Comparison of ENCODE assay signal across 27 cellular contexts in genomic region chr5:138911441-138911840, GRCh38. TPM values are rescaled to one million over a fixed set of nuclear protein-coding genes. Genes with fewer than 3 reads are reported as not detected.
DNase-seq lines count a peak whose midpoint lies in the region; ATAC-seq and TF ChIP-seq lines count a peak whose summit lies in the region.
"Had no signal": no experiment of that assay in that cellular context is flagged by ENCODE, and none has a peak within 500 bp of the region (broad histone marks: within the 10 kb centered on the region; RNA-seq: fewer than 3 reads in every experiment).

No MANE protein-coding gene starts in this region.

- H3K9me3 Mint-ChIP-seq in stimulated activated naive CD8-positive, alpha-beta T cell treated with anti-CD3 and anti-CD28 coated beads, Interleukin-15, Interleukin-2, amounts not matched to agents 100 ng/mL and 50 ng/mL, for 24 hours: no peaks in the 10 kb centered on the region
- H3K9me3 Mint-ChIP-seq in glutamatergic neuron (ENCODE audit: unreplicated experiment): peaks cover 6% of the 10 kb centered on the region
- H3K9me3 Mint-ChIP-seq in activated CD4-positive, alpha-beta memory T cell treated with anti-CD3 and anti-CD28 coated beads, Interleukin-2, amount 10 ng/mL, durations not matched to agents 7 days and 5 days: no peaks in the 10 kb centered on the region
- H3K9me3 Mint-ChIP-seq: activated B cell treated with CpG ODN at 0.5 μM for 24 hours, GM23338 had no signal

- no peaks in the 10 kb centered on the region for H3K27me3 ChIP-seq in right lobe of liver
- H3K27me3 ChIP-seq: BE2C, spleen, tibial artery had no signal

- intact Hi-C loops in right lobe of liver (cut with DNase I): no loop called here

- H3K27me3 Mint-ChIP-seq in stimulated activated naive CD8-positive, alpha-beta T cell treated with anti-CD3 and anti-CD28 coated beads, Interleukin-15, Interleukin-2, amounts not matched to agents 100 ng/mL and 50 ng/mL, for 24 hours: no peaks in the 10 kb centered on the region
- peaks cover 8% of the 10 kb centered on the region for H3K27me3 Mint-ChIP-seq in glutamatergic neuron (ENCODE audit: unreplicated experiment)
- H3K27me3 Mint-ChIP-seq in activated CD4-positive, alpha-beta memory T cell treated with anti-CD3 and anti-CD28 coated beads, Interleukin-2, amount 10 ng/mL, durations not matched to agents 7 days and 5 days: no peaks in the 10 kb centered on the region
- H3K27me3 Mint-ChIP-seq: activated B cell treated with CpG ODN at 0.5 μM for 24 hours had no signal

- H3K9me3 ChIP-seq in right lobe of liver: no peaks in the 10 kb centered on the region
- H3K9me3 ChIP-seq: BE2C, Caco-2, spleen, tibial artery had no signal

- no peak overlapping the region for H3K4me3 ChIP-seq in right lobe of liver
- H3K4me3 ChIP-seq: GM23338, spleen, tibial artery had no signal

- no peak for DNase-seq in stimulated activated naive CD8-positive, alpha-beta T cell treated with anti-CD3 and anti-CD28 coated beads, Interleukin-15, Interleukin-2, amounts not matched to agents 100 U/mL and 50 U/mL, for 24 hours
- DNase-seq in astrocyte of the hippocampus (ENCODE audit: low read depth, low spot score) (peak; percentile 81), glutamatergic neuron (no peak), DMS114 treated with DMSO at 0.1 percent for 48 hours (lab: John Stamatoyannopoulos, UW; ENCODE audit: unreplicated experiment) (no peak), right lobe of liver (no peak)
- DNase-seq in activated CD4-positive, alpha-beta memory T cell treated with anti-CD3 and anti-CD28 coated beads, Interleukin-2, amount 10 ng/mL, durations not matched to agents 7 days and 5 days: no peak
- DNase-seq: 8988T; activated B cell treated with CpG ODN at 0.5 μM for 24 hours; activated CD4-positive, alpha-beta T cell treated with anti-CD3 and anti-CD28 coated beads, Interleukin-2, amount 50 U/mL, for 4 hours; activated naive CD4-positive, alpha-beta T cell; amygdala; BE2C; Caco-2; effector memory CD4-positive, alpha-beta T cell; kidney; NCI-H1417; NCI-H510A; spleen; stimulated activated CD4-positive, alpha-beta T cell treated with anti-CD3 and anti-CD28 coated beads, Interleukin-4, amount 100 ng/mL, for 1 hour; stimulated activated naive CD4-positive, alpha-beta T cell treated with Interleukin-2 at 50 U/mL for 16 hours; tibial artery had no signal

- TF ChIP-seq CTCF in glutamatergic neuron (IDR thresholded peaks at IDR 0.05; ENCODE audit: partially characterized antibody, unreplicated experiment) (no peak), right lobe of liver (IDR thresholded peaks at IDR 0.05) (no peak)

- H3K36me3 Mint-ChIP-seq in stimulated activated naive CD8-positive, alpha-beta T cell treated with anti-CD3 and anti-CD28 coated beads, Interleukin-15, Interleukin-2, amounts not matched to agents 100 ng/mL and 50 ng/mL, for 24 hours (ENCODE audit: low read depth): peaks cover 35% of the 10 kb centered on the region
- H3K36me3 Mint-ChIP-seq in glutamatergic neuron (ENCODE audit: unreplicated experiment): no peaks in the 10 kb centered on the region
- peaks cover 12% of the 10 kb centered on the region for H3K36me3 Mint-ChIP-seq in activated CD4-positive, alpha-beta memory T cell treated with anti-CD3 and anti-CD28 coated beads, Interleukin-2, amount 10 ng/mL, durations not matched to agents 7 days and 5 days (ENCODE audit: low read depth)

- H3K27ac ChIP-seq in right lobe of liver: no peak overlapping the region
- H3K27ac ChIP-seq: HL-60, RWPE1 had no signal

- peaks cover 0 to 7% (median 1%) of the 10 kb centered on the region in 4 donors for H3K36me3 ChIP-seq in right lobe of liver
- H3K36me3 ChIP-seq: BE2C had no signal

- CTCF ChIA-PET in activated CD4-positive, alpha-beta memory T cell treated with anti-CD3 and anti-CD28 coated beads, Interleukin-2, amount 10 ng/mL, durations not matched to agents 7 days and 5 days (lab: Charles Lee): no interaction called here

- POLR2A ChIA-PET in activated CD4-positive, alpha-beta memory T cell treated with anti-CD3 and anti-CD28 coated beads, Interleukin-2, amount 10 ng/mL, durations not matched to agents 7 days and 5 days (lab: Charles Lee): no interaction called here

- no peaks in the 10 kb centered on the region for H3K4me1 Mint-ChIP-seq in stimulated activated naive CD8-positive, alpha-beta T cell treated with anti-CD3 and anti-CD28 coated beads, Interleukin-15, Interleukin-2, amounts not matched to agents 100 ng/mL and 50 ng/mL, for 24 hours (ENCODE audit: low read depth)
- peaks cover 21% of the 10 kb centered on the region for H3K4me1 Mint-ChIP-seq in glutamatergic neuron (ENCODE audit: low read depth, unreplicated experiment)
- peaks cover 8% of the 10 kb centered on the region for H3K4me1 Mint-ChIP-seq in activated CD4-positive, alpha-beta memory T cell treated with anti-CD3 and anti-CD28 coated beads, Interleukin-2, amount 10 ng/mL, durations not matched to agents 7 days and 5 days
- H3K4me1 Mint-ChIP-seq: activated B cell treated with CpG ODN at 0.5 μM for 24 hours had no signal

- ATAC-seq in stimulated activated naive CD8-positive, alpha-beta T cell treated with anti-CD3 and anti-CD28 coated beads, Interleukin-15, Interleukin-2, amounts not matched to agents 100 U/mL and 50 U/mL, for 24 hours: no peak
- ATAC-seq in right lobe of liver: no peak
- no peak for ATAC-seq in GM18858 (IDR thresholded peaks at IDR 0.05; ENCODE audit: unreplicated experiment)
- ATAC-seq: esophagus mucosa, GM23338 had no signal

- no peak overlapping the region for H3K4me3 Mint-ChIP-seq in stimulated activated naive CD8-positive, alpha-beta T cell treated with anti-CD3 and anti-CD28 coated beads, Interleukin-15, Interleukin-2, amounts not matched to agents 100 ng/mL and 50 ng/mL, for 24 hours
- H3K4me3 Mint-ChIP-seq in glutamatergic neuron (ENCODE audit: unreplicated experiment): no peak overlapping the region
- H3K4me3 Mint-ChIP-seq in activated CD4-positive, alpha-beta memory T cell treated with anti-CD3 and anti-CD28 coated beads, Interleukin-2, amount 10 ng/mL, durations not matched to agents 7 days and 5 days: no peak overlapping the region
- H3K4me3 Mint-ChIP-seq: activated B cell treated with CpG ODN at 0.5 μM for 24 hours, GM23338 had no signal

- TF ChIP-seq POLR2A in right lobe of liver (IDR thresholded peaks at IDR 0.05): no peak

- peak overlapping the region; percentile 0 for H3K27ac Mint-ChIP-seq in stimulated activated naive CD8-positive, alpha-beta T cell treated with anti-CD3 and anti-CD28 coated beads, Interleukin-15, Interleukin-2, amounts not matched to agents 100 ng/mL and 50 ng/mL, for 24 hours
- H3K27ac Mint-ChIP-seq in glutamatergic neuron (ENCODE audit: unreplicated experiment): peak overlapping the region; percentile 5
- no peak overlapping the region for H3K27ac Mint-ChIP-seq in activated CD4-positive, alpha-beta memory T cell treated with anti-CD3 and anti-CD28 coated beads, Interleukin-2, amount 10 ng/mL, durations not matched to agents 7 days and 5 days
- H3K27ac Mint-ChIP-seq: activated B cell treated with CpG ODN at 0.5 μM for 24 hours, GM23338 had no signal

- H3K4me1 ChIP-seq in right lobe of liver: no peaks in the 10 kb centered on the region
- H3K4me1 ChIP-seq: BE2C, Caco-2 had no signal

RNA-seq across cellular contexts. Expression of gene LRRTM2, which starts 36.3 kb away (rescaled TPM):
- 28.9 TPM for total RNA-seq in glutamatergic neuron (ENCODE audit: unreplicated experiment)
- under 1 TPM in 1 of 2 experiments, not detected in 1; 0.23 TPM for total RNA-seq in activated CD4-positive, alpha-beta memory T cell treated with anti-CD3 and anti-CD28 coated beads, Interleukin-2, amount 10 ng/mL, durations not matched to agents 7 days and 5 days
- under 1 TPM in 5 of 6 experiments, not detected in 1; 0.06 to 0.53 (median 0.17) TPM for total RNA-seq in right lobe of liver
- total RNA-seq: Caco-2, GM23338 had no signal

Comparison
In these comparisons a context has a peak if more than half of its experiments do, and no peak if none do; other contexts are left out.
1. RNA of gene LRRTM2, which starts 36.3 kb away (total RNA-seq): 28.9 TPM in glutamatergic neuron (single experiment); 0.23 TPM in activated CD4-positive, alpha-beta memory T cell treated with anti-CD3 and anti-CD28 coated beads, Interleukin-2, amount 10 ng/mL, durations not matched to agents 7 days and 5 days and 0.06 to 0.53 TPM in right lobe of liver; every median in the first group is over 10 times any median in the second.